ENCODE assay signal across 8 cellular contexts in genomic region chr21:33642896-33643657, GRCh38. TPM values are rescaled to one million over a fixed set of nuclear protein-coding genes. Genes with fewer than 3 reads are reported as not detected.
DNase-seq lines count a peak whose midpoint lies in the region; ATAC-seq and TF ChIP-seq lines count a peak whose summit lies in the region.

No MANE protein-coding gene starts in this region.

- H3K36me3 Mint-ChIP-seq in T-helper 2 cell treated with Interferon-gamma antibody and Interleukin-4, amounts not matched to agents 5 μg/mL and 100 μg/mL, for 36 hours (ENCODE audit: low read depth): peaks cover 4% of the 10 kb centered on the region

- peaks cover 22% of the 10 kb centered on the region for H3K27me3 Mint-ChIP-seq in T-helper 2 cell treated with Interferon-gamma antibody and Interleukin-4, amounts not matched to agents 5 μg/mL and 100 μg/mL, for 36 hours (ENCODE audit: low read depth)

- peak overlapping the region; percentile 52 for H3K27ac Mint-ChIP-seq in T-helper 2 cell treated with Interferon-gamma antibody and Interleukin-4, amounts not matched to agents 5 μg/mL and 100 μg/mL, for 36 hours

- ATAC-seq in GM21825 (IDR thresholded peaks at IDR 0.05; ENCODE audit: unreplicated experiment) (peak; percentile 6), GM18909 (IDR thresholded peaks at IDR 0.05; ENCODE audit: poor library complexity, unreplicated experiment) (no peak)

- no peaks in the 10 kb centered on the region for H3K27me3 ChIP-seq in kidney epithelial cell (ENCODE audit: control insufficient read depth, insufficient read depth, low read length)

- peak overlapping the region; percentile 86 for H3K4me3 Mint-ChIP-seq in T-helper 2 cell treated with Interferon-gamma antibody and Interleukin-4, amounts not matched to agents 5 μg/mL and 100 μg/mL, for 36 hours

- H3K9me3 Mint-ChIP-seq in T-helper 2 cell treated with Interferon-gamma antibody and Interleukin-4, amounts not matched to agents 5 μg/mL and 100 μg/mL, for 36 hours: no peaks in the 10 kb centered on the region

- no peaks in the 10 kb centered on the region for H3K36me3 ChIP-seq in kidney epithelial cell (ENCODE audit: control insufficient read depth, insufficient read depth, low read length)

- no peak for DNase-seq in AG09309 (ENCODE audit: low read depth)
- peak; percentile 13 for DNase-seq in T-helper 2 cell treated with Interferon-gamma antibody and Interleukin-4, amounts not matched to agents 5 μg/mL and 100 μg/mL, for 36 hours (ENCODE audit: low spot score)
- peak; percentile 23 for DNase-seq in cerebellum (ENCODE audit: low spot score)
- DNase-seq in kidney epithelial cell (ENCODE audit: low read depth): no peak
- peak; percentile 18 for DNase-seq in stimulated activated CD4-positive, alpha-beta T cell treated with anti-CD3 and anti-CD28 coated beads, Interleukin-4, amount 100 ng/mL, for 1 hour
- DNase-seq in A172 (ENCODE audit: low spot score): no peak

- H3K4me3 ChIP-seq in AG09309 (ENCODE audit: control insufficient read depth, low read depth, low read length): peak overlapping the region; percentile 69
- H3K4me3 ChIP-seq in kidney epithelial cell (ENCODE audit: low read depth, low read length): peak overlapping the region; percentile 74

- H3K4me1 Mint-ChIP-seq in T-helper 2 cell treated with Interferon-gamma antibody and Interleukin-4, amounts not matched to agents 5 μg/mL and 100 μg/mL, for 36 hours (ENCODE audit: low read depth): peaks cover 15% of the 10 kb centered on the region

- TF ChIP-seq CTCF in AG09309 (IDR thresholded peaks at IDR 0.05; ENCODE audit: control insufficient read depth, insufficient read depth, low read depth, low read length, missing control alignments) (no peak), kidney epithelial cell (IDR thresholded peaks at IDR 0.05; ENCODE audit: insufficient read depth, low read length, poor library complexity, severe bottlenecking) (no peak)

RNA-seq across cellular contexts. Expression of gene ITSN1, which starts 0.8 kb away (rescaled TPM):
- 83.7 TPM for total RNA-seq in cerebellum
- total RNA-seq in kidney epithelial cell: 11.8 and 20.4 TPM in 2 replicates
- 45.0 and 53.0 TPM in 2 replicates for total RNA-seq in A172 (2014; rRNA removed; shearing (Covaris generic))

RNA-seq across cellular contexts. Expression of gene CRYZL1, which starts 1.5 kb away (rescaled TPM):
- total RNA-seq in cerebellum (52.4 TPM), kidney epithelial cell (12.6 and 22.7 TPM in 2 replicates)
- 25.0 and 40.6 TPM in 2 replicates for total RNA-seq in A172 (2014; rRNA removed; shearing (Covaris generic))

RNA-seq across cellular contexts. Expression of gene DONSON, which starts 54.6 kb away (rescaled TPM):
- total RNA-seq in cerebellum (23.6 TPM), kidney epithelial cell (6.8 and 9.1 TPM in 2 replicates)
- total RNA-seq in A172 (2014; rRNA removed; shearing (Covaris generic)): 104 and 116 TPM in 2 replicates

Comparison
In these comparisons a context has a peak if more than half of its experiments do, and no peak if none do; other contexts are left out.
1. DNase-seq: peak in T-helper 2 cell treated with Interferon-gamma antibody and Interleukin-4, amounts not matched to agents 5 μg/mL and 100 μg/mL, for 36 hours (single experiment), cerebellum (single experiment) and stimulated activated CD4-positive, alpha-beta T cell treated with anti-CD3 and anti-CD28 coated beads, Interleukin-4, amount 100 ng/mL, for 1 hour (single experiment); none in AG09309 (single experiment), kidney epithelial cell (single experiment) and A172 (single experiment).